ENCODE assay signal across 24 cellular contexts in genomic region chr16:50498756-50499155, GRCh38. TPM values are rescaled to one million over a fixed set of nuclear protein-coding genes. Genes with fewer than 3 reads are reported as not detected.
A peak's percentile ranks its signal among the peaks of the same experiment; 100 is the strongest.
DNase-seq lines count a peak whose midpoint lies in the region; ATAC-seq, FAIRE-seq and TF ChIP-seq lines count a peak whose summit lies in the region.
"Had no signal": no experiment of that assay in that cellular context is flagged by ENCODE, and none has a peak within 500 bp of the region (broad histone marks: within the 10 kb centered on the region; RNA-seq: fewer than 3 reads in every experiment).

No MANE protein-coding gene starts in this region.

- in situ Hi-C loops in HepG2 (cut with HindIII; ENCODE audit: extremely low pct_ligation_motif_present, low pct_unique_long_range_greater_than_20kb) = no loop called here

- H2AFZ ChIP-seq in HepG2 (ENCODE audit: low read length) = no peak overlapping the region

- no peaks in the 10 kb centered on the region for H3K4me1 Mint-ChIP-seq in activated naive CD4-positive, alpha-beta T cell treated with anti-CD3 and anti-CD28 coated beads for 36 hours (ENCODE audit: low read depth)
- H3K4me1 Mint-ChIP-seq: activated naive CD8-positive, alpha-beta T cell treated with anti-CD3 and anti-CD28 coated beads for 36 hours; central memory CD8-positive, alpha-beta T cell had no signal

- no peaks in the 10 kb centered on the region for H3K36me3 Mint-ChIP-seq in activated naive CD4-positive, alpha-beta T cell treated with anti-CD3 and anti-CD28 coated beads for 36 hours (ENCODE audit: low read depth)
- H3K36me3 Mint-ChIP-seq: activated naive CD8-positive, alpha-beta T cell treated with anti-CD3 and anti-CD28 coated beads for 36 hours; naive thymus-derived CD8-positive, alpha-beta T cell had no signal

- H3K36me3 ChIP-seq in HepG2 (replicated peaks in 1 of 2; ENCODE audit: control insufficient read depth in 1 of 2, insufficient read depth in 2 of 2, low read length in 2 of 2) = no peaks in the 10 kb centered on the region
- no peaks in the 10 kb centered on the region for H3K36me3 ChIP-seq in right lobe of liver
- no peaks in the 10 kb centered on the region for H3K36me3 ChIP-seq in esophagus muscularis mucosa
- H3K36me3 ChIP-seq in rectal smooth muscle tissue (ENCODE audit: control insufficient read depth, insufficient read depth, low read length) = no peaks in the 10 kb centered on the region

- CTCF ChIA-PET in HepG2 (lab: Yijun Ruan, JAX; ENCODE audit: low intra/inter-chr PET ratio, low total read pairs) = no interaction called here
- CTCF ChIA-PET in activated naive CD4-positive, alpha-beta T cell treated with anti-CD3 and anti-CD28 coated beads for 36 hours (lab: Charles Lee) = no interaction called here

- intact Hi-C loops in HepG2 (cut with micrococcal nuclease; ENCODE audit: unreplicated experiment) = no loop called here
- intact Hi-C loops in right lobe of liver (cut with DNase I) = no loop called here
- intact Hi-C loops in esophagus muscularis mucosa (cut with DNase I) = no loop called here
- intact Hi-C loops in activated naive CD4-positive, alpha-beta T cell treated with anti-CD3 and anti-CD28 coated beads for 36 hours (cut with micrococcal nuclease) = no loop called here

- H3K4me1 ChIP-seq in HepG2 (ENCODE audit: insufficient read depth, low read length) (peaks cover 78% of the 10 kb centered on the region), right lobe of liver (no peaks in the 10 kb centered on the region), esophagus muscularis mucosa (peaks cover 0 to 32% (median 29%) of the 10 kb centered on the region in 4 donors), rectal smooth muscle tissue (ENCODE audit: control insufficient read depth, insufficient read depth, low read length) (peaks cover 6% of the 10 kb centered on the region)

- ATAC-seq in HepG2 (no peak), right lobe of liver (no peak), GM21381 (IDR thresholded peaks at IDR 0.05; ENCODE audit: unreplicated experiment) (no peak), GM21528 (IDR thresholded peaks at IDR 0.05; ENCODE audit: low FRiP score, unreplicated experiment) (no peak)
- ATAC-seq: K562; naive thymus-derived CD8-positive, alpha-beta T cell had no signal

- no peak for TF ChIP-seq RAD21 in HepG2 (CRISPR knock-in tag; IDR thresholded peaks at IDR 0.05)

- H3K9ac ChIP-seq in HepG2 (ENCODE audit: insufficient read depth, low read depth, low read length) (no peak overlapping the region), rectal smooth muscle tissue (ENCODE audit: low read length) (no peak overlapping the region)

- H3K27ac ChIP-seq in HepG2 (ENCODE audit: extremely low read length, insufficient read depth, low read length) = no peak overlapping the region
- no peak overlapping the region for H3K27ac ChIP-seq in right lobe of liver
- H3K27ac ChIP-seq in esophagus muscularis mucosa (replicated peaks in 1 of 4) = peak overlapping the region; percentile 74 to 77 (median 75)
- H3K27ac ChIP-seq in rectal smooth muscle tissue (ENCODE audit: low read depth, low read length) = peak overlapping the region; percentile 43

- DNase-seq in HepG2 (ENCODE audit: low spot score) (no peak), right lobe of liver (no peak), esophagus muscularis mucosa (ENCODE audit: extremely low spot score) (no peak), amygdala (lab: John Stamatoyannopoulos, UW) (no peak)
- DNase-seq in activated naive CD4-positive, alpha-beta T cell treated with anti-CD3 and anti-CD28 coated beads for 36 hours = no peak
- DNase-seq: activated CD4-positive, alpha-beta T cell treated with anti-CD3 and anti-CD28 coated beads, Interleukin-2, amount 50 U/mL, for 4 hours; activated naive CD8-positive, alpha-beta T cell treated with anti-CD3 and anti-CD28 coated beads for 36 hours; DMS79; GF-D8; naive thymus-derived CD8-positive, alpha-beta T cell; NCI-H1105 treated with DMSO at 0.1 percent for 48 hours; NCI-H2029 treated with DMSO at 0.1 percent for 48 hours; NCI-H2227 treated with DMSO at 0.1 percent for 48 hours; NCI-H748 treated with DMSO at 0.1 percent for 48 hours; stimulated activated CD4-positive, alpha-beta T cell treated with anti-CD3 and anti-CD28 coated beads, Interleukin-2, amount 100 ng/mL, for 48 hours had no signal

- H3K27ac Mint-ChIP-seq in activated naive CD4-positive, alpha-beta T cell treated with anti-CD3 and anti-CD28 coated beads for 36 hours = no peak overlapping the region
- H3K27ac Mint-ChIP-seq: activated naive CD8-positive, alpha-beta T cell treated with anti-CD3 and anti-CD28 coated beads for 36 hours; activated T-helper 2 cell treated with anti-CD3 and anti-CD28 coated beads, Interferon-gamma antibody, Interleukin-2, Interleukin-4, amounts not matched to agents 10 μg/mL and 5 μg/mL and 100 μg/mL, durations not matched to agents 14 hours and 24 hours and 36 hours; naive thymus-derived CD8-positive, alpha-beta T cell had no signal

- no peaks in the 10 kb centered on the region for H3K79me2 ChIP-seq in HepG2 (ENCODE audit: insufficient read depth, low read length)

- TF ChIP-seq EP300 in HepG2 (IDR thresholded peaks at IDR 0.05; ENCODE audit: low read depth in 2 of 2, low read length in 2 of 2) (no peak), HepG2 (CRISPR knock-in tag; IDR thresholded peaks at IDR 0.05; ENCODE audit: borderline replicate concordance) (no peak), esophagus muscularis mucosa (IDR thresholded peaks at IDR 0.05) (no peak)

- POLR2A ChIA-PET in HepG2 (lab: Yijun Ruan, JAX) = interaction anchor here (1.2 kb wide), 1 partner anchor 10 kb away, joined by 4 read pairs; no protein-coding TSS in a partner anchor

- H4K20me1 ChIP-seq in HepG2 (ENCODE audit: insufficient read depth, low read length) = no peaks in the 10 kb centered on the region

- H3K9me3 ChIP-seq in HepG2 (ENCODE audit: low read length) (0 out of 2 replicates have a peak, but pooled peaks cover 6% of the 10 kb centered on the region), right lobe of liver (no peaks in the 10 kb centered on the region), esophagus muscularis mucosa (no peaks in the 10 kb centered on the region)

- TF ChIP-seq CTCF in HepG2 (CRISPR knock-in tag; IDR thresholded peaks at IDR 0.05) = no peak
- TF ChIP-seq CTCF in right lobe of liver (IDR thresholded peaks at IDR 0.05) = no peak
- no peak for TF ChIP-seq CTCF in esophagus muscularis mucosa (IDR thresholded peaks at IDR 0.05)

- BruUV-seq in HepG2 (replicated peaks; lab: Mats Ljungman, UMichigan) = no TSS peak

- no peak overlapping the region for H3K4me2 ChIP-seq in HepG2 (ENCODE audit: low read depth, low read length)

- TF ChIP-seq POLR2A in HepG2 (IDR thresholded peaks at IDR 0.05; ENCODE audit: insufficient read depth in 1 of 2, low read depth in 2 of 2, low read length in 2 of 2) (no peak), right lobe of liver (IDR thresholded peaks at IDR 0.05) (no peak), esophagus muscularis mucosa (IDR thresholded peaks at IDR 0.05; ENCODE audit: low read depth) (no peak)

- FAIRE-seq in HepG2 (lab: Jason Lieb, UNC) = no peak
- FAIRE-seq: A204.1, K562, keratinocyte, TTC549 had no signal

- no peak overlapping the region for H3K4me3 ChIP-seq in HepG2 (replicated peaks in 1 of 3; ENCODE audit: insufficient read depth in 1 of 3, low read depth in 2 of 3, low read length in 3 of 3)
- no peak overlapping the region for H3K4me3 ChIP-seq in right lobe of liver
- H3K4me3 ChIP-seq in esophagus muscularis mucosa = peak overlapping the region in 3 of 4 donors; percentile 12 to 24 (median 18)
- no peak overlapping the region for H3K4me3 ChIP-seq in rectal smooth muscle tissue (ENCODE audit: low read length)
- H3K4me3 ChIP-seq: K562 had no signal

- no peaks in the 10 kb centered on the region for H3K27me3 Mint-ChIP-seq in activated naive CD4-positive, alpha-beta T cell treated with anti-CD3 and anti-CD28 coated beads for 36 hours (ENCODE audit: low read depth)
- H3K27me3 Mint-ChIP-seq: activated naive CD8-positive, alpha-beta T cell treated with anti-CD3 and anti-CD28 coated beads for 36 hours had no signal

- H3K27me3 ChIP-seq in HepG2 (ENCODE audit: control insufficient read depth in 1 of 2, insufficient read depth in 2 of 2, low read length in 2 of 2) (no peaks in the 10 kb centered on the region), right lobe of liver (no peaks in the 10 kb centered on the region), esophagus muscularis mucosa (no peaks in the 10 kb centered on the region), rectal smooth muscle tissue (ENCODE audit: control insufficient read depth, insufficient read depth, low read length) (no peaks in the 10 kb centered on the region)

- no peak overlapping the region for H3K4me3 Mint-ChIP-seq in activated naive CD4-positive, alpha-beta T cell treated with anti-CD3 and anti-CD28 coated beads for 36 hours
- H3K4me3 Mint-ChIP-seq: activated naive CD8-positive, alpha-beta T cell treated with anti-CD3 and anti-CD28 coated beads for 36 hours; central memory CD8-positive, alpha-beta T cell; naive thymus-derived CD8-positive, alpha-beta T cell had no signal

- WGBS in HepG2 (ENCODE audit: low lambda C conversion rate) = 80% methylated on average over 6 of the region's 6 CpGs
- WGBS in right lobe of liver (ENCODE audit: insufficient coverage, low coverage, low lambda C conversion rate, missing lambda C conversion rate) = 39% methylated on average over 4 of the region's 6 CpGs
- 24% methylated on average over 4 of the region's 6 CpGs for WGBS in esophagus muscularis mucosa

- H3K9me3 Mint-ChIP-seq in activated naive CD4-positive, alpha-beta T cell treated with anti-CD3 and anti-CD28 coated beads for 36 hours = no peaks in the 10 kb centered on the region
- H3K9me3 Mint-ChIP-seq: activated naive CD8-positive, alpha-beta T cell treated with anti-CD3 and anti-CD28 coated beads for 36 hours; activated T-helper 2 cell treated with anti-CD3 and anti-CD28 coated beads, Interferon-gamma antibody, Interleukin-2, Interleukin-4, amounts not matched to agents 10 μg/mL and 5 μg/mL and 100 μg/mL, durations not matched to agents 14 hours and 24 hours and 36 hours; central memory CD8-positive, alpha-beta T cell; naive thymus-derived CD8-positive, alpha-beta T cell had no signal

RNA-seq across cellular contexts. Expression of gene NKD1, which starts 49.4 kb away (rescaled TPM):
- total RNA-seq in HepG2 (2016; rRNA removed; fragmentation: Illumina TruSeq; extraction: Trizol) = 59.0 and 70.4 TPM in 2 replicates
- total RNA-seq in HepG2 (2016; cell fraction: cytosol; rRNA removed; fragmentation: Illumina TruSeq; extraction: Trizol; ENCODE audit: low read depth) = 19.9 and 25.5 TPM in 2 replicates
- 50.0 and 70.7 TPM in 2 replicates for total RNA-seq in HepG2 (2016; cell fraction: insoluble cytoplasmic fraction; rRNA removed; fragmentation: Illumina TruSeq; extraction: Trizol)
- 136 and 148 TPM in 2 replicates for total RNA-seq in HepG2 (2016; cell fraction: membrane; rRNA removed; fragmentation: Illumina TruSeq; extraction: Trizol)
- 61.9 and 70.6 TPM in 2 replicates for total RNA-seq in HepG2 (2016; cell fraction: nucleus; rRNA removed; fragmentation: Illumina TruSeq; extraction: Trizol)
- polyA plus RNA-seq in HepG2 (2011; rRNA removed) = 86.1 and 121 TPM in 2 replicates
- polyA plus RNA-seq in HepG2 (2011; cell fraction: cytosol; rRNA removed) = 22.3 and 49.7 TPM in 2 replicates
- polyA plus RNA-seq in HepG2 (2011; cell fraction: nucleus; rRNA removed) = 150 and 275 TPM in 2 replicates
- 58.7 and 76.3 TPM in 2 replicates for polyA plus RNA-seq in HepG2 (2012)
- polyA plus RNA-seq in HepG2 (2016; cell fraction: cytosol; fragmentation: Illumina TruSeq; extraction: Trizol; ENCODE audit: low read depth) = 106 and 127 TPM in 2 replicates
- polyA plus RNA-seq in HepG2 (2016; cell fraction: insoluble cytoplasmic fraction; fragmentation: Illumina TruSeq; extraction: Trizol; ENCODE audit: low read depth) = 95.8 and 124 TPM in 2 replicates
- polyA plus RNA-seq in HepG2 (2016; cell fraction: membrane; fragmentation: Illumina TruSeq; extraction: Trizol; ENCODE audit: low read depth) = 156 and 170 TPM in 2 replicates
- 155 and 169 TPM in 2 replicates for polyA plus RNA-seq in HepG2 (2016; cell fraction: nucleus; fragmentation: Illumina TruSeq; extraction: Trizol; ENCODE audit: insufficient read depth, low read depth)
- 0.02 and 110 TPM in 2 replicates for polyA minus RNA-seq in HepG2 (2011; rRNA and poly(A)+ RNA removed; ENCODE audit: low replicate concordance)
- 14.3 and 28.8 TPM in 2 replicates for polyA minus RNA-seq in HepG2 (2011; cell fraction: cytosol; rRNA and poly(A)+ RNA removed)
- polyA minus RNA-seq in HepG2 (2011; cell fraction: nucleus; rRNA and poly(A)+ RNA removed) = 43.1 and 57.6 TPM in 2 replicates
- total RNA-seq in right lobe of liver = 1 to 10 TPM in 5 of 6 experiments, under 1 TPM in 1; 0.69 to 2.6 (median 2.1) TPM
- total RNA-seq in esophagus muscularis mucosa = 10 to 100 TPM; 37.1 to 87.8 (median 54.1) TPM
- total RNA-seq in activated naive CD4-positive, alpha-beta T cell treated with anti-CD3 and anti-CD28 coated beads for 36 hours = 1 to 10 TPM; 2.6 to 3.2 TPM

Comparison
In these comparisons a context has a peak if more than half of its experiments do, and no peak if none do; other contexts are left out.
1. RNA of gene NKD1, which starts 49.4 kb away (total RNA-seq): 19.9 to 148 TPM in HepG2 and 37.1 to 87.8 TPM in esophagus muscularis mucosa; 2.6 to 3.2 TPM in activated naive CD4-positive, alpha-beta T cell treated with anti-CD3 and anti-CD28 coated beads for 36 hours and 0.69 to 2.6 TPM in right lobe of liver; every median in the first group is over 4 times any median in the second.
2. H3K27ac ChIP-seq: peak in esophagus muscularis mucosa (4 of 4) and rectal smooth muscle tissue (single experiment); none in HepG2 (single experiment) and right lobe of liver (0 of 3).
3. H3K4me3 ChIP-seq: peak in esophagus muscularis mucosa (3 of 4); none in HepG2 (0 of 3), right lobe of liver (0 of 3) and rectal smooth muscle tissue (single experiment).